In genomic region chr7:147916573-147916972, GRCh38 we compare ENCODE assay signal across 34 cellular contexts.
"Had no signal": no experiment of that assay in that cellular context is flagged by ENCODE, and none has a peak within 500 bp of the region (broad histone marks: within the 10 kb centered on the region; RNA-seq: fewer than 3 reads in every experiment).

No MANE protein-coding gene starts in this region.

- H3K36me3 ChIP-seq: MG63 had no signal

- H3K4me3 ChIP-seq: MG63 had no signal

- H3K27me3 ChIP-seq: MG63 had no signal

- DNase-seq: MG63, MM.1S, MV-4-11, NCI-H1048, NCI-H1092, NCI-H1092 treated with DMSO at 0.1 percent for 48 hours, NCI-H1105, NCI-H1105 treated with DMSO at 0.1 percent for 48 hours, NCI-H1417, NCI-H1417 treated with DMSO at 0.1 percent for 48 hours, NCI-H1436, NCI-H1436 treated with DMSO at 0.1 percent for 48 hours, NCI-H146, NCI-H1694, NCI-H1694 treated with DMSO at 0.1 percent for 48 hours, NCI-H187, NCI-H187 treated with DMSO at 0.1 percent for 48 hours, NCI-H1930, NCI-H2029, NCI-H2029 treated with DMSO at 0.1 percent for 48 hours, NCI-H2081 treated with DMSO at 0.1 percent for 48 hours, NCI-H2107, NCI-H2171, NCI-H2171 treated with DMSO at 0.1 percent for 48 hours, NCI-H2227 treated with DMSO at 0.1 percent for 48 hours, NCI-H226, NCI-H345, NCI-H446, NCI-H446 treated with DMSO at 0.1 percent for 48 hours, NCI-H510A, NCI-H510A treated with DMSO at 0.1 percent for 48 hours, NCI-H524, NCI-H524 treated with DMSO at 0.1 percent for 48 hours, NCI-H526 had no signal

- H3K9me3 ChIP-seq: MG63 had no signal
